In the genomic region with DNA sequence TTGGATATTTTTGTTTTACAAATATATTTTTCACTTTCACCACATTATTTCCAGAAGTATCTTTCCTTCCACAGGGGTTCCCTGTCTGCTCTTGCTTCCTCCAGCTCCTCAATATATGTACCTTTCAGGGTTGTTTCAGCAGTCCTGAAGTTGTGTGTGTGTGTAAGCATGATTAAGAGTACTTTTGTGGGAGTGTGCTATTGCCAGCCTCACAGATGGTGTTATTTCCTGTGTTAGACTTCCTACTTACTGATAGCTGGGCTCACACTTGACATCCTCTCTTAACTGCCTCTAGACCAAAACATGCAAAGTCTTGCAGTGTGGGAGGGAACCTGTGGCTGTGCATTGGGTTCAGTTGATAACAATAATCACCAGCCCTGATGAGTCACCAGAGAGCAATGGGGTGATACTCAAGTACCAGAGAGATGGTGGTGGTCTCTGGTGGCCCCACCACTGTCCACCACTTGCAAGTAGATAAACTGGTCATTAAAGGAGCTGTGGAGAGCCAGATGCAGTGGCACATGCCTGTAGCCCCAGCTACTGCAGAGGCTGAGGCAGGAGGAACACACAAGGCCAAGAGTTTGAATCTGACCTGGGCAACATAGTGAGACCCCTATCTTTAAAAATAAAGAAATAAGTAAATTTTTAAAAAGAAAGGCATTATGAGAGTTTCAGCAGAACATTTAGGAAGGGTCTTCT, we compare ENCODE assay signal across 8 cellular contexts.
DNase-seq lines count a peak whose midpoint lies in the region; ATAC-seq lines count a peak whose summit lies in the region.

No MANE protein-coding gene starts in this region.

- H3K36me3 Mint-ChIP-seq in activated naive CD8-positive, alpha-beta T cell treated with anti-CD3 and anti-CD28 coated beads, Interleukin-2, amount 10 ng/mL, durations not matched to agents 7 days and 5 days = peaks cover 4% of the 10 kb centered on the region

- POLR2A ChIA-PET in activated naive CD8-positive, alpha-beta T cell treated with anti-CD3 and anti-CD28 coated beads, Interleukin-2, amount 10 ng/mL, durations not matched to agents 7 days and 5 days (lab: Charles Lee) = no interaction called here

- H3K9me3 Mint-ChIP-seq in activated naive CD8-positive, alpha-beta T cell treated with anti-CD3 and anti-CD28 coated beads, Interleukin-2, amount 10 ng/mL, durations not matched to agents 7 days and 5 days = peaks cover 1% of the 10 kb centered on the region

- DNase-seq in NCI-H510A treated with DMSO at 0.1 percent for 48 hours (lab: John Stamatoyannopoulos, UW) (peak; percentile 66), NCI-H510A (lab: John Stamatoyannopoulos, UW) (no peak), OCI-M2 (lab: John Stamatoyannopoulos, UW; ENCODE audit: unreplicated experiment) (peak; percentile 60), NCI-H2029 treated with DMSO at 0.1 percent for 48 hours (lab: John Stamatoyannopoulos, UW) (no peak), iPS-NIHi7 (ENCODE audit: extremely low spot score) (no peak)
- peak; percentile 49 for DNase-seq in activated naive CD8-positive, alpha-beta T cell treated with anti-CD3 and anti-CD28 coated beads, Interleukin-2, amount 10 ng/mL, durations not matched to agents 7 days and 5 days
- DNase-seq in stimulated activated CD4-positive, alpha-beta T cell treated with anti-CD3 and anti-CD28 coated beads, TNF-alpha, amount 100 ng/mL, for 24 hours (ENCODE audit: low read depth in 3 of 3) = peak in 2 of 3 experiments; percentile 18 to 32

- H3K27me3 Mint-ChIP-seq in activated naive CD8-positive, alpha-beta T cell treated with anti-CD3 and anti-CD28 coated beads, Interleukin-2, amount 10 ng/mL, durations not matched to agents 7 days and 5 days = no peaks in the 10 kb centered on the region

- ATAC-seq in HG02973 (IDR thresholded peaks at IDR 0.05; ENCODE audit: unreplicated experiment) = peak; percentile 85
- peak; percentile 100 for ATAC-seq in activated naive CD8-positive, alpha-beta T cell treated with anti-CD3 and anti-CD28 coated beads, Interleukin-2, amount 10 ng/mL, durations not matched to agents 7 days and 5 days (ENCODE audit: low read depth)

- H3K4me3 Mint-ChIP-seq in activated naive CD8-positive, alpha-beta T cell treated with anti-CD3 and anti-CD28 coated beads, Interleukin-2, amount 10 ng/mL, durations not matched to agents 7 days and 5 days = peak overlapping the region; percentile 79

- H3K4me1 Mint-ChIP-seq in activated naive CD8-positive, alpha-beta T cell treated with anti-CD3 and anti-CD28 coated beads, Interleukin-2, amount 10 ng/mL, durations not matched to agents 7 days and 5 days = peaks cover 29% of the 10 kb centered on the region

- H3K27ac Mint-ChIP-seq in activated naive CD8-positive, alpha-beta T cell treated with anti-CD3 and anti-CD28 coated beads, Interleukin-2, amount 10 ng/mL, durations not matched to agents 7 days and 5 days = peak overlapping the region; percentile 94

Comparison
In these comparisons a context has a peak if more than half of its experiments do, and no peak if none do; other contexts are left out.
1. DNase-seq: peak in NCI-H510A treated with DMSO at 0.1 percent for 48 hours (single experiment), OCI-M2 (single experiment), activated naive CD8-positive, alpha-beta T cell treated with anti-CD3 and anti-CD28 coated beads, Interleukin-2, amount 10 ng/mL, durations not matched to agents 7 days and 5 days (single experiment) and stimulated activated CD4-positive, alpha-beta T cell treated with anti-CD3 and anti-CD28 coated beads, TNF-alpha, amount 100 ng/mL, for 24 hours (2 of 3); none in NCI-H510A (single experiment), NCI-H2029 treated with DMSO at 0.1 percent for 48 hours (single experiment) and iPS-NIHi7 (single experiment).